ENCODE assay signal across 23 cellular contexts in the genomic region with DNA sequence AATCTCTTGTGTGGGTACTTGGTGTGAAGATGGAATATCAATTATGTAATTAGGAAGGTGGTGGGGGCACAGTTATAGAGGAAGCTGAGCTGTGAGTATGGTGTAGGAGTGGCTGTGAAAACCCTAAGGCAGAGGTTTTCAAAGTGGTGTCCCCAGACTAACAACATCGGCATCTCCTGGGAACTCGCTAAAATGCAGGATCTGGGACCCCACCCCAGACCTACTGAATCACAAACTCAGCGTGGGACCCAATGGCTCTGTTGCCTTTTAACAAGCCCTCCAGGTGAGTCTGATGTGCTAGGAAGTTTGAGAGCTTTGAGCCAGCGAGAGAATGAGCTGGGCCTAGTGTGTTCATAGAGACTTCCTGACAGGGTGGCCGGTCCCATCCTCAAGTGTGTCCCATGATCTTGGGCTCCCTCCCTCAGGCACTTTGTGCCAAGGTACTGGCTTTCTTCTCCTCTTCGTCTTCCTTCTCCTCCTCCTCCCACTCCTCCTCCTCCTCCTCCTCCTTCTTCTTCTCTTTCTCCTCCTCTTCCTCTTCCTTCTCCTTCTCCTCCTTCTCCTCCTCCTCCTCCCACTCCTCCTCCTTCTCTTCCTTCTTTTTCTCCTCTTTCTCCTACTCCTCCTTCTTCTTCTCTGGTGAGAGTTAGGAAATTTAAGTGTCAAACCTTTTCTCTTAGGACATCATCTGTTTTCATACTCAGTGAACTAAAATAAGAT.
"Had no signal": no experiment of that assay in that cellular context is flagged by ENCODE, and none has a peak within 500 bp of the region (broad histone marks: within the 10 kb centered on the region; RNA-seq: fewer than 3 reads in every experiment).

No MANE protein-coding gene starts in this region.

- DNase-seq: cerebellar nuclear complex; cortex of kidney; effector CD4-positive, alpha-beta T cell; foreskin melanocyte; kidney; mucosa of descending colon; naive B cell; nephron progenitor cell; stimulated activated naive CD4-positive, alpha-beta T cell treated with Interleukin-2 at 50 U/mL for 16 hours; stomach; testis; tibial artery had no signal

- H3K9me3 Mint-ChIP-seq: stimulated activated effector memory CD8-positive, alpha-beta T cell treated with anti-CD3 and anti-CD28 coated beads, Interleukin-12 subunit alpha, Interleukin-12 subunit beta, amount 100 ng/mL, for 72 hours; type B pancreatic cell had no signal

- H3K4me2 ChIP-seq: hepatocyte had no signal

- H3K27me3 Mint-ChIP-seq: naive B cell, type B pancreatic cell had no signal

- H3K36me3 Mint-ChIP-seq: naive B cell; stimulated activated effector memory CD8-positive, alpha-beta T cell treated with anti-CD3 and anti-CD28 coated beads, Interleukin-12 subunit alpha, Interleukin-12 subunit beta, amount 100 ng/mL, for 72 hours; type B pancreatic cell had no signal

- H2AFZ ChIP-seq: hepatocyte had no signal

- H3K27me3 ChIP-seq: esophagus muscularis mucosa, hepatocyte, right atrium auricular region, stomach, testis, tibial artery had no signal

- H3K27ac Mint-ChIP-seq: memory B cell, mesothelial cell of epicardium, nephron progenitor cell, type B pancreatic cell had no signal

- H3K4me3 ChIP-seq: esophagus muscularis mucosa, hepatocyte, lung, mucosa of descending colon, prostate gland, right atrium auricular region, stomach, testis, tibial artery had no signal

- H3K36me3 ChIP-seq: esophagus muscularis mucosa, prostate gland, right atrium auricular region, stomach, tibial artery had no signal

- H3K4me3 Mint-ChIP-seq: memory B cell; mesothelial cell of epicardium; naive B cell; nephron progenitor cell; stimulated activated effector memory CD8-positive, alpha-beta T cell treated with anti-CD3 and anti-CD28 coated beads, Interleukin-12 subunit alpha, Interleukin-12 subunit beta, amount 100 ng/mL, for 72 hours; type B pancreatic cell had no signal

- H3K9me3 ChIP-seq: esophagus muscularis mucosa, mucosa of descending colon, prostate gland, right atrium auricular region, stomach, testis, tibial artery had no signal

- H3K27ac ChIP-seq: esophagus muscularis mucosa, prostate gland, right atrium auricular region, stomach, testis, tibial artery had no signal

- H3K4me1 ChIP-seq: esophagus muscularis mucosa, prostate gland, right atrium auricular region, stomach, testis, tibial artery had no signal

- H3K4me1 Mint-ChIP-seq: nephron progenitor cell had no signal

- ATAC-seq: mucosa of descending colon, sciatic nerve had no signal

- H3K79me2 ChIP-seq: hepatocyte had no signal

- FAIRE-seq: endothelial cell of umbilical vein, kidney had no signal
